ENCODE assay signal across 8 cellular contexts in the genomic region with DNA sequence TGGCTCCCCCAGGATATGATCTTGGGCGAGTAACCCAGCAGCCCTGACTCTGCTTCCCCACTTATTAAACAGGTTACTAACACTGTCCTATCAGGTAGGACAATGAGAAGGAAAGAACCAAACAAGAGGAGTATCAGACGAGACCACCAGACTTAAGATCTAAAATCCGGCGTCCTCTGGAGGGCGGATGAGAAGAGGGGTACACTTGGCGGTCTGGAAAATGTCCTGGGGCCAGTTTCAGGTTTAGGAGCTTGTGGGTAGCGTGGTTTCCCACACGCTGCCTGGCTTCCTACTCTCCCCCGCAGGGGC. TPM values are rescaled to one million over a fixed set of nuclear protein-coding genes. Genes with fewer than 3 reads are reported as not detected.
DNase-seq lines count a peak whose midpoint lies in the region; ATAC-seq and TF ChIP-seq lines count a peak whose summit lies in the region.

No MANE protein-coding gene starts in this region.

- H3K4me1 ChIP-seq in heart right ventricle, result peaks cover 0 to 18% (median 9%) of the 10 kb centered on the region in 9 donors
- peaks cover 3% of the 10 kb centered on the region for H3K4me1 ChIP-seq in mesenchymal stem cell (ENCODE audit: control insufficient read depth, insufficient read depth, low read depth, low read length)
- H3K4me1 ChIP-seq in vagina, result peaks cover 15% of the 10 kb centered on the region

- H3K79me1 ChIP-seq in mesenchymal stem cell (replicated peaks; ENCODE audit: low read length, poor library complexity, severe bottlenecking), result peaks cover 24% of the 10 kb centered on the region

- H3K27me3 ChIP-seq in heart right ventricle (no peaks in the 10 kb centered on the region), mesenchymal stem cell (ENCODE audit: control insufficient read depth in 1 of 2, insufficient read depth in 1 of 2, low read length in 2 of 2) (no peaks in the 10 kb centered on the region), vagina (no peaks in the 10 kb centered on the region)

- H3K27ac ChIP-seq in heart right ventricle (peak overlapping the region in 9 of 10 donors; percentile 72 to 96 (median 91)), mesenchymal stem cell (ENCODE audit: low read length, poor library complexity, severe bottlenecking) (no peak overlapping the region), vagina (peak overlapping the region; percentile 84)

- H3K9ac ChIP-seq in mesenchymal stem cell (ENCODE audit: low read length), result peak overlapping the region; percentile 90

- intact Hi-C loops in heart right ventricle (cut with DNase I) (loop anchor here in 1 of 10 donors (2.0 kb wide), 1 partner anchor 73 kb away; a partner anchor contains a TSS), left cardiac atrium (cut with DNase I) (no loop called here), vagina (cut with DNase I) (no loop called here)

- peaks cover 12 to 44% (median 32%) of the 10 kb centered on the region in 9 donors for H3K36me3 ChIP-seq in heart right ventricle
- H3K36me3 ChIP-seq in mesenchymal stem cell (ENCODE audit: control insufficient read depth in 1 of 2, insufficient read depth in 2 of 2, low read depth in 1 of 2, low read length in 2 of 2), result peaks cover 14 to 37% of the 10 kb centered on the region in 2 experiments
- H3K36me3 ChIP-seq in vagina, result peaks cover 13 to 34% of the 10 kb centered on the region in 2 donors

- no peak for TF ChIP-seq POLR2A in vagina (IDR thresholded peaks at IDR 0.05)

- in situ Hi-C loops in astrocyte of the cerebellum (cut with HindIII; ENCODE audit: low sequenced_read_pairs), result no loop called here

- peak overlapping the region; percentile 86 for H4K91ac ChIP-seq in mesenchymal stem cell (ENCODE audit: low read length)

- TF ChIP-seq CTCF in heart right ventricle (IDR thresholded peaks at IDR 0.05) (no peak), astrocyte of the cerebellum (IDR thresholded peaks at IDR 0.05; ENCODE audit: low read depth, low read length, missing control alignments) (no peak), vagina (IDR thresholded peaks at IDR 0.05) (no peak)

- H2AK5ac ChIP-seq in mesenchymal stem cell (ENCODE audit: low read length, severe bottlenecking), result no peak overlapping the region

- no peak overlapping the region for H2BK12ac ChIP-seq in mesenchymal stem cell (ENCODE audit: low read length in 2 of 2)

- peak overlapping the region; percentile 98 for H2AFZ ChIP-seq in mesenchymal stem cell (ENCODE audit: low read depth, low read length)

- H2BK15ac ChIP-seq in mesenchymal stem cell (ENCODE audit: low read depth, poor library complexity, severe bottlenecking), result no peak overlapping the region

- peak overlapping the region; percentile 93 for H2BK120ac ChIP-seq in mesenchymal stem cell (ENCODE audit: low read depth, low read length)

- no peak for ATAC-seq in heart right ventricle
- ATAC-seq in left cardiac atrium, result no peak
- no peak for ATAC-seq in HG02763 (IDR thresholded peaks at IDR 0.05; ENCODE audit: unreplicated experiment)
- no peak for ATAC-seq in GM18511 (IDR thresholded peaks at IDR 0.05; ENCODE audit: unreplicated experiment)

- no peak overlapping the region for H3K23ac ChIP-seq in mesenchymal stem cell (ENCODE audit: low read length in 2 of 2)

- H4K8ac ChIP-seq in mesenchymal stem cell (ENCODE audit: low read length), result peak overlapping the region; percentile 94

- 34 to 36% methylated on average over 9 of the region's 9 CpGs for WGBS in heart right ventricle, 2 donors
- 63% methylated on average over 9 of the region's 9 CpGs for WGBS in mesenchymal stem cell

- H3K4ac ChIP-seq in mesenchymal stem cell (ENCODE audit: low read depth in 1 of 2, low read length in 2 of 2), result peak overlapping the region; percentile 89

- H3K4me2 ChIP-seq in mesenchymal stem cell (ENCODE audit: low read length, poor library complexity, severe bottlenecking), result peak overlapping the region; percentile 90

- peak overlapping the region; percentile 53 to 98 (median 90) for H3K4me3 ChIP-seq in heart right ventricle
- peak overlapping the region; percentile 61 for H3K4me3 ChIP-seq in astrocyte of the cerebellum (ENCODE audit: low read depth, low read length)
- peak overlapping the region; percentile 82 to 90 for H3K4me3 ChIP-seq in mesenchymal stem cell (ENCODE audit: insufficient read depth in 1 of 2, low read depth in 1 of 2, low read length in 2 of 2)
- H3K4me3 ChIP-seq in vagina, result peak overlapping the region; percentile 80 to 94

- H2BK5ac ChIP-seq in mesenchymal stem cell (ENCODE audit: low read depth, low read length, poor library complexity, severe bottlenecking), result no peak overlapping the region

- DNase-seq in heart right ventricle (no peak), left cardiac atrium (no peak), astrocyte of the cerebellum (ENCODE audit: low read depth) (no peak), mesenchymal stem cell (peak; percentile 9), vagina (ENCODE audit: extremely low spot score in 2 of 2) (no peak), DMS 273 (lab: John Stamatoyannopoulos, UW; ENCODE audit: unreplicated experiment) (no peak)

- peak overlapping the region; percentile 96 to 98 for H3K18ac ChIP-seq in mesenchymal stem cell (ENCODE audit: low read depth in 1 of 2, low read length in 2 of 2)

- H3K9me3 ChIP-seq in heart right ventricle, result peaks cover 0 to 47% (median 29%) of the 10 kb centered on the region in 11 donors
- H3K9me3 ChIP-seq in mesenchymal stem cell (ENCODE audit: control insufficient read depth, low read length), result peaks cover 45% of the 10 kb centered on the region
- H3K9me3 ChIP-seq in vagina, result peaks cover 22% of the 10 kb centered on the region

- no peak overlapping the region for H3K14ac ChIP-seq in mesenchymal stem cell (ENCODE audit: low read length in 2 of 2)

RNA-seq across cellular contexts. Expression of a gene that starts 0.6 kb away (rescaled TPM):
- total RNA-seq in heart right ventricle (10 to 100 TPM; 34.4 to 52.3 (median 41.6) TPM), left cardiac atrium (10 to 100 TPM; 41.3 to 41.6 TPM), vagina (51.1 TPM)
- 10 to 100 TPM; 44.9 to 73.8 TPM for polyA plus RNA-seq in heart right ventricle
- polyA plus RNA-seq in mesenchymal stem cell (2013, experiment 1 of 2), result 24.7 TPM
- polyA plus RNA-seq in mesenchymal stem cell (2013, experiment 2 of 2), result 25.4 TPM

RNA-seq across cellular contexts. Expression of a gene that starts 41.8 kb away (rescaled TPM):
- total RNA-seq in heart right ventricle (1 to 10 TPM in 8 of 10 donors, under 1 TPM in 2; 0.81 to 2.3 (median 1.5) TPM), left cardiac atrium (1 to 10 TPM; 2.0 to 2.8 TPM), vagina (5.4 TPM)
- 1 to 10 TPM in 1 of 2 donors, under 1 TPM in 1; 0.94 to 2.3 TPM for polyA plus RNA-seq in heart right ventricle
- polyA plus RNA-seq in mesenchymal stem cell (2013, experiment 1 of 2), result 0.91 TPM
- polyA plus RNA-seq in mesenchymal stem cell (2013, experiment 2 of 2), result 0.88 TPM
